In the genomic region with DNA sequence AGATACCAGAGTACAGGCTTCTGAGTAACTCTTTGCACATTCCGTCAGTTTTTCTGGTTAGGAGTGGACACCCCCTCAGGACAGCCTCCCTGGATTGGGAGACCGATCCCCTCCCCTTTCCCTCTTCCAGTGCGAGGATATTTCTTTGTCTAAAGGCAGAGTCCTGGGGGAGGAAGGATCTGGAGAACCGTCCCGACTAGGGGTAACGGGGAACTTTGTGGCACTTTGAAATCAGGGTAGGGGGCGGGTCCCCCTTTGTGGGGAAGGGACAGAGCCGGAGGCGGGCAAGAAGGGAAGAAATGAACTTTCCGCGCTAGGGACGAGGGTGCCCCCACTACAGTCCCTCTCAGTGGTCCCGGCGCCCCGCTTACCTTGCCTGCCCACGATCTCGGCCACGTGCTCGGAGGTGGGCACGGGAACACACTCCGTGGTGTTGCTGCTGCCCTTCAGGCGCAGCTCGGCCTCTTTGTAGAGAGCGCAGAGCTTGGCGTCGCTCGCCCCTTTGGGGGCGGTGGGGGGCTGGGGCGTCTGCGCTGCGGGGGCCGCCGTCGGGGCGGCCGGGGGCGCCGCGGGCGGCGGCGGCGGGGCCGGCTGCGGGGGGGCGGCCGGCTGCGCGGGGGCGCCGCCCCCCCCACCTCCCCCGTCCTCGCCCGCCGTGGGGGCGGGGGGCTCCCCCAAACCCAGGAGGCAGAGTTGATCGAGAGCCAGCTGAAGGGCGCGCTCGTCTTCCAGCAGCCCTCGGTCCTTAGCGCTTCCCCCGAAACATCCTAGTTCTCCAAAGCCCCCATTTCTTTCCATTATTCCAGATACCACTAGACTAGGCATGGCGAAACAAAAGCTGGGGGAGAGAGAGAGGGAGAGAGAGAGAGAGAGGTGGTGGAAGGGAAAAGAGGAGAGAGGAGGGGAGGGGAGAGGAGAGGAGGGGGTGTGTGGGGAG, we compare ENCODE assay signal across 8 cellular contexts. TPM values are rescaled to one million over a fixed set of nuclear protein-coding genes. Genes with fewer than 3 reads are reported as not detected.
DNase-seq lines count a peak whose midpoint lies in the region; ATAC-seq and TF ChIP-seq lines count a peak whose summit lies in the region.

No MANE protein-coding gene starts in this region.

- H3K4me1 Mint-ChIP-seq in T-helper 2 cell treated with Interferon-gamma antibody and Interleukin-4, amounts not matched to agents 5 μg/mL and 100 μg/mL, for 36 hours (ENCODE audit: low read depth) = peaks cover 2% of the 10 kb centered on the region
- H3K4me1 Mint-ChIP-seq in T-cell = peaks cover 0 to 15% (median 5%) of the 10 kb centered on the region in 3 donors

- no peak for TF ChIP-seq POLR2A in adrenal gland (IDR thresholded peaks at IDR 0.05)

- H3K36me3 ChIP-seq in iPS DF 6.9 (ENCODE audit: control insufficient read depth, insufficient read depth, low read length) = no peaks in the 10 kb centered on the region
- H3K36me3 ChIP-seq in thoracic aorta = no peaks in the 10 kb centered on the region
- H3K36me3 ChIP-seq in adrenal gland (replicated peaks in 1 of 2) = no peaks in the 10 kb centered on the region

- WGBS in iPS DF 6.9 (ENCODE audit: insufficient coverage, insufficient read length) = no CpG with 5 or more reads among the region's 64 CpGs
- WGBS in adrenal gland, 4 donors = 5 to 17% (median 11%) methylated on average over 16 to 64 of the region's 64 CpGs

- no peaks in the 10 kb centered on the region for H3K27me3 ChIP-seq in iPS DF 6.9 (ENCODE audit: control insufficient read depth, insufficient read depth, low read length)
- H3K27me3 ChIP-seq in thoracic aorta (replicated peaks; ENCODE audit: insufficient read depth) = no peaks in the 10 kb centered on the region
- no peaks in the 10 kb centered on the region for H3K27me3 ChIP-seq in adrenal gland

- no peak overlapping the region for H3K27ac Mint-ChIP-seq in T-helper 2 cell treated with Interferon-gamma antibody and Interleukin-4, amounts not matched to agents 5 μg/mL and 100 μg/mL, for 36 hours
- no peak overlapping the region for H3K27ac Mint-ChIP-seq in T-cell

- H3K4me1 ChIP-seq in iPS DF 6.9 (ENCODE audit: control insufficient read depth, insufficient read depth, low read length) (peaks cover 13% of the 10 kb centered on the region), thoracic aorta (ENCODE audit: control insufficient read depth in 1 of 2, low read depth in 2 of 2) (peaks cover 4 to 22% of the 10 kb centered on the region in 2 donors), adrenal gland (replicated peaks in 1 of 2) (peaks cover 9 to 23% of the 10 kb centered on the region in 2 donors)

- H3K9me3 ChIP-seq in iPS DF 6.9 (ENCODE audit: control insufficient read depth, insufficient read depth, low read length) (no peaks in the 10 kb centered on the region), thoracic aorta (no peaks in the 10 kb centered on the region), adrenal gland (replicated peaks in 1 of 3) (no peaks in the 10 kb centered on the region)

- H3K9me3 Mint-ChIP-seq in T-helper 2 cell treated with Interferon-gamma antibody and Interleukin-4, amounts not matched to agents 5 μg/mL and 100 μg/mL, for 36 hours = no peaks in the 10 kb centered on the region
- no peaks in the 10 kb centered on the region for H3K9me3 Mint-ChIP-seq in T-cell

- intact Hi-C loops in adrenal gland (cut with DNase I) = no loop called here

- H3K27ac ChIP-seq in iPS DF 6.9 (ENCODE audit: low read length) = no peak overlapping the region
- H3K27ac ChIP-seq in thoracic aorta = no peak overlapping the region
- no peak overlapping the region for H3K27ac ChIP-seq in adrenal gland

- ATAC-seq in T-cell (replicated peaks in 1 of 4) = peak in 1 of 4 experiments; percentile 16
- no peak for ATAC-seq in thoracic aorta (ENCODE audit: insufficient number of reproducible peaks, low FRiP score, low read depth)

- no peak for TF ChIP-seq CTCF in thoracic aorta (IDR thresholded peaks at IDR 0.05)
- no peak for TF ChIP-seq CTCF in adrenal gland (IDR thresholded peaks at IDR 0.05)

- CTCF ChIA-PET in T-cell (lab: Charles Lee) = interaction anchor here in 1 of 2 donors (1.3 kb wide), 1 partner anchor 15 kb away, joined by 3 read pairs; no protein-coding TSS in a partner anchor

- peaks cover 60% of the 10 kb centered on the region for H3K27me3 Mint-ChIP-seq in T-helper 2 cell treated with Interferon-gamma antibody and Interleukin-4, amounts not matched to agents 5 μg/mL and 100 μg/mL, for 36 hours (ENCODE audit: low read depth)
- peaks cover 9 to 29% of the 10 kb centered on the region in 2 donors for H3K27me3 Mint-ChIP-seq in T-cell

- POLR2A ChIA-PET in T-cell (lab: Charles Lee) = interaction anchor here in 1 of 2 donors (0.7 kb wide), 1 partner anchor 71 kb away, joined by 7 read pairs; no protein-coding TSS in a partner anchor

- peak overlapping the region; percentile 82 for H3K4me3 Mint-ChIP-seq in T-helper 2 cell treated with Interferon-gamma antibody and Interleukin-4, amounts not matched to agents 5 μg/mL and 100 μg/mL, for 36 hours
- H3K4me3 Mint-ChIP-seq in T-cell = peak overlapping the region; percentile 65 to 85 (median 74)

- no peaks in the 10 kb centered on the region for H3K36me3 Mint-ChIP-seq in T-helper 2 cell treated with Interferon-gamma antibody and Interleukin-4, amounts not matched to agents 5 μg/mL and 100 μg/mL, for 36 hours (ENCODE audit: low read depth)
- no peaks in the 10 kb centered on the region for H3K36me3 Mint-ChIP-seq in T-cell

- DNase-seq in T-helper 2 cell treated with Interferon-gamma antibody and Interleukin-4, amounts not matched to agents 5 μg/mL and 100 μg/mL, for 36 hours (ENCODE audit: low spot score) = no peak
- no peak for DNase-seq in T-helper 2 cell
- no peak for DNase-seq in T-cell
- DNase-seq in iPS DF 6.9 (ENCODE audit: low read depth, low spot score) = no peak
- no peak for DNase-seq in thoracic aorta (ENCODE audit: low spot score)
- no peak for DNase-seq in HuH-7.5 (ENCODE audit: low spot score)
- no peak for DNase-seq in adrenal gland
- no peak for DNase-seq in activated CD4-positive, alpha-beta T cell treated with anti-CD3 and anti-CD28 coated beads for 4 hours

- H3K4me3 ChIP-seq in iPS DF 6.9 (ENCODE audit: low read length) (peak overlapping the region; percentile 49), thoracic aorta (peak overlapping the region; percentile 89), adrenal gland (peak overlapping the region in 2 of 4 donors; percentile 58 to 88)

RNA-seq across cellular contexts. Expression of a gene that starts 0.8 kb away (rescaled TPM):
- total RNA-seq in T-cell (under 1 TPM; 0.03 to 0.58 (median 0.20) TPM), thoracic aorta (under 1 TPM in 1 of 2 donors, not detected in 1; 0.42 TPM), adrenal gland (1 to 10 TPM in 3 of 8 donors, under 1 TPM in 5; 0.09 to 2.1 (median 0.50) TPM)
- polyA plus RNA-seq in adrenal gland = under 1 TPM; 0.17 to 0.27 (median 0.24) TPM

RNA-seq across cellular contexts. Expression of a gene that starts 20.5 kb away (rescaled TPM):
- total RNA-seq in T-cell (1 to 10 TPM in 3 of 5 donors, under 1 TPM in 2; 0.26 to 2.3 (median 1.9) TPM), thoracic aorta (not detected), adrenal gland (under 1 TPM in 1 of 8 donors, not detected in 7; 0.38 TPM)
- polyA plus RNA-seq in adrenal gland = under 1 TPM in 2 of 3 donors, not detected in 1; 0.17 to 0.48 TPM

RNA-seq across cellular contexts. Expression of a gene that starts 26.9 kb away (rescaled TPM):
- total RNA-seq in T-cell = 10 to 100 TPM; 21.5 to 37.8 (median 35.2) TPM
- total RNA-seq in thoracic aorta = 10 to 100 TPM; 26.4 to 37.0 TPM
- 100 to 1,000 TPM in 2 of 8 donors, 10 to 100 TPM in 6; 53.6 to 140 (median 83.6) TPM for total RNA-seq in adrenal gland
- polyA plus RNA-seq in adrenal gland = 100 to 1,000 TPM in 2 of 3 donors, 10 to 100 TPM in 1; 76.0 to 216 (median 143) TPM

RNA-seq across cellular contexts. Expression of a gene that starts 27.8 kb away (rescaled TPM):
- total RNA-seq in T-cell (10 to 100 TPM; 21.9 to 39.6 (median 37.9) TPM), thoracic aorta (10 to 100 TPM; 21.7 to 36.7 TPM), adrenal gland (10 to 100 TPM in 7 of 8 donors, 1 to 10 TPM in 1; 9.5 to 34.6 (median 23.3) TPM)
- 10 to 100 TPM; 15.0 to 30.0 (median 27.5) TPM for polyA plus RNA-seq in adrenal gland

RNA-seq across cellular contexts. Expression of a gene that starts 33.1 kb away (rescaled TPM):
- total RNA-seq in T-cell (100 to 1,000 TPM in 2 of 5 donors, 10 to 100 TPM in 3; 40.3 to 970 (median 57.3) TPM), thoracic aorta (100 to 1,000 TPM; 740 to 804 TPM), adrenal gland (100 to 1,000 TPM; 231 to 591 (median 395) TPM)
- 100 to 1,000 TPM; 140 to 458 (median 374) TPM for polyA plus RNA-seq in adrenal gland
